In genomic region chr4:47729086-47729763, GRCh38 we compare ENCODE assay signal across 1 cellular context.
A peak's percentile ranks its signal among the peaks of the same experiment; 100 is the strongest.
TF ChIP-seq lines count a peak whose summit lies in the region.

No MANE protein-coding gene starts in this region.

TF ChIP-seq in HepG2, 621 proteins besides CTCF, POLR2A, EP300 and RAD21 (continued from another document):
- TF ChIP-seq PRDM10 (CRISPR knock-in tag; IDR thresholded peaks at IDR 0.05; ENCODE audit: low read depth) (no peak), CEBPB (IDR thresholded peaks at IDR 0.05; ENCODE audit: borderline replicate concordance, low read depth, low read length) (peak; percentile 9; the same call in 1 of the 2 replicates)
